ENCODE assay signal across 8 cellular contexts in genomic region chr12:75816892-75817291, GRCh38.
DNase-seq lines count a peak whose midpoint lies in the region; ATAC-seq and TF ChIP-seq lines count a peak whose summit lies in the region.

No MANE protein-coding gene starts in this region.

- ATAC-seq in T-cell (replicated peaks in 1 of 4): peak in 3 of 4 experiments; percentile 37 to 76 (median 73)
- no peak for ATAC-seq in GM18873 (IDR thresholded peaks at IDR 0.05; ENCODE audit: low FRiP score, unreplicated experiment)
- ATAC-seq in HG03342 (IDR thresholded peaks at IDR 0.05; ENCODE audit: unreplicated experiment): no peak

- H3K27me3 ChIP-seq in kidney epithelial cell (ENCODE audit: control insufficient read depth, insufficient read depth, low read length): no peaks in the 10 kb centered on the region

- POLR2A ChIA-PET in T-cell (lab: Charles Lee): interaction anchor here in 1 of 2 donors (0.5 to 0.7 kb wide), 2 partner anchors 66 to 168 kb away, joined by 3 to 4 read pairs; no protein-coding TSS in a partner anchor

- H3K4me1 Mint-ChIP-seq in T-cell: peaks cover 0 to 27% (median 18%) of the 10 kb centered on the region in 3 donors

- H3K36me3 Mint-ChIP-seq in T-cell: no peaks in the 10 kb centered on the region

- H3K4me3 ChIP-seq in kidney epithelial cell (ENCODE audit: low read depth, low read length): no peak overlapping the region

- H3K36me3 ChIP-seq in kidney epithelial cell (ENCODE audit: control insufficient read depth, insufficient read depth, low read length): no peaks in the 10 kb centered on the region

- H3K9me3 Mint-ChIP-seq in T-cell: no peaks in the 10 kb centered on the region

- no peak overlapping the region for H3K27ac Mint-ChIP-seq in T-cell

- TF ChIP-seq CTCF in kidney epithelial cell (IDR thresholded peaks at IDR 0.05; ENCODE audit: insufficient read depth, low read length, poor library complexity, severe bottlenecking): peak; percentile 12

- H3K4me3 Mint-ChIP-seq in T-cell: no peak overlapping the region

- CTCF ChIA-PET in T-cell (lab: Charles Lee): interaction anchor here (0.5 to 1.6 kb wide), 5 partner anchors 39 to 221 kb away, joined by 3 to 4 read pairs (median 3); no protein-coding TSS in a partner anchor

- no peaks in the 10 kb centered on the region for H3K27me3 Mint-ChIP-seq in T-cell

- DNase-seq in COLO829 (ENCODE audit: low spot score) (peak; percentile 83), HS-27A (ENCODE audit: low read depth) (peak; percentile 66), T-cell (no peak), kidney epithelial cell (ENCODE audit: low read depth) (peak; percentile 80)
- no peak for DNase-seq in activated CD4-positive, alpha-beta T cell treated with anti-CD3 and anti-CD28 coated beads, Interleukin-2, amount 50 U/mL, for 48 hours
- DNase-seq in activated effector memory CD4-positive, alpha-beta T cell treated with Interleukin-2 at 50 U/mL for 16 hours: no peak

Comparison
In these comparisons a context has a peak if more than half of its experiments do, and no peak if none do; other contexts are left out.
1. DNase-seq: peak in COLO829 (single experiment), HS-27A (single experiment) and kidney epithelial cell (single experiment); none in T-cell (0 of 34), activated CD4-positive, alpha-beta T cell treated with anti-CD3 and anti-CD28 coated beads, Interleukin-2, amount 50 U/mL, for 48 hours (0 of 2) and activated effector memory CD4-positive, alpha-beta T cell treated with Interleukin-2 at 50 U/mL for 16 hours (single experiment).
2. ATAC-seq: peak in T-cell (3 of 4); none in GM18873 (single experiment) and HG03342 (single experiment).